Comparison of ENCODE assay signal across 33 cellular contexts in genomic region chr16:7107436-7107835, GRCh38.
"Had no signal": no experiment of that assay in that cellular context is flagged by ENCODE, and none has a peak within 500 bp of the region (broad histone marks: within the 10 kb centered on the region; RNA-seq: fewer than 3 reads in every experiment).

No MANE protein-coding gene starts in this region.

- DNase-seq: Karpas-422, Kasumi-1, MG63, MM.1S, MV-4-11, NCI-H1048, NCI-H1092, NCI-H1092 treated with DMSO at 0.1 percent for 48 hours, NCI-H1105, NCI-H1105 treated with DMSO at 0.1 percent for 48 hours, NCI-H1417, NCI-H1417 treated with DMSO at 0.1 percent for 48 hours, NCI-H1436, NCI-H1436 treated with DMSO at 0.1 percent for 48 hours, NCI-H146, NCI-H1694, NCI-H1694 treated with DMSO at 0.1 percent for 48 hours, NCI-H187, NCI-H187 treated with DMSO at 0.1 percent for 48 hours, NCI-H1930, NCI-H2029, NCI-H2029 treated with DMSO at 0.1 percent for 48 hours, NCI-H2081, NCI-H2081 treated with DMSO at 0.1 percent for 48 hours, NCI-H2107, NCI-H2171, NCI-H2171 treated with DMSO at 0.1 percent for 48 hours, NCI-H2227 treated with DMSO at 0.1 percent for 48 hours, NCI-H226, NCI-H345, NCI-H446, NCI-H446 treated with DMSO at 0.1 percent for 48 hours, NCI-H510A had no signal
